In genomic region chr6:112296122-112296521, GRCh38 we compare ENCODE assay signal across 1 cellular context.
TF ChIP-seq lines count a peak whose summit lies in the region.

No MANE protein-coding gene starts in this region.

TF ChIP-seq in GM23338, 12 proteins besides CTCF, POLR2A, EP300 and RAD21 (continued from another document):
- TF ChIP-seq ZNF331 (CRISPR knock-in tag; IDR thresholded peaks at IDR 0.05; ENCODE audit: low read depth) (no peak), EZH2 (IDR thresholded peaks at IDR 0.05; ENCODE audit: low read depth, unreplicated experiment) (no peak), ETS1 (IDR thresholded peaks at IDR 0.05) (no peak), CREB1 (CRISPR knock-in tag; IDR thresholded peaks at IDR 0.05; ENCODE audit: low read depth) (no peak), JUNB (IDR thresholded peaks at IDR 0.05; ENCODE audit: unreplicated experiment) (no peak), NANOG (IDR thresholded peaks at IDR 0.05; ENCODE audit: borderline replicate concordance) (no peak)
